10 cellular contexts compared by ENCODE assay signal in the genomic region with DNA sequence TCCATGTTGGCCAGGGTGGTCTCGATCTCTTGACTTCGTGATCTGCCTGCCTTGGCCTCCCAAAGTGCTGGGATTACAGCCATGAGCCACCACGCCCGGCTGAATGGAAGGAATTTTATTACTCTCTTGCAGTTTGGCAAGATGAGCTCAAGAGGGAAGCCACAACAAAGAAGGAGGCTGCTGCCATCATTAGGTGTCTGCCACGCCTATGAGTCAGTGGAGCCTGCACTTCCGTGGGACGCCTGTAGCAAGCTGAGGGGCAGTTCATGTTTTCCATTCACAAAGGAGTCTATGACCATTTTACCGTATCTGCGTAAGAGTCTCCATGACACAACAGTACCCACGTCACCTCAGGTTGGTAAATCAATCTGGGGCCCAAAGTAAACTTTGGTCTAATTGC. TPM values are rescaled to one million over a fixed set of nuclear protein-coding genes. Genes with fewer than 3 reads are reported as not detected.
DNase-seq lines count a peak whose midpoint lies in the region; ATAC-seq and TF ChIP-seq lines count a peak whose summit lies in the region.
"Had no signal": no experiment of that assay in that cellular context is flagged by ENCODE, and none has a peak within 500 bp of the region (broad histone marks: within the 10 kb centered on the region; RNA-seq: fewer than 3 reads in every experiment).

No MANE protein-coding gene starts in this region.

- peak overlapping the region; percentile 93 for H2AFZ ChIP-seq in OCI-LY7 (ENCODE audit: low read length)

- H3K4me3 ChIP-seq in BLaER1 treated with 17β-estradiol and CSF1 and Interleukin-3, amounts not matched to agents 10 nM and 100 nM = no peak overlapping the region
- H3K4me3 ChIP-seq in OCI-LY7 (ENCODE audit: low read depth, low read length, poor library complexity, severe bottlenecking) (no peak overlapping the region), sigmoid colon (no peak overlapping the region)

- H3K27me3 Mint-ChIP-seq in activated T-helper 17 cell treated with anti-CD3 and anti-CD28 coated beads, Interleukin-2, amount 50 U/mL, for 72 hours = no peaks in the 10 kb centered on the region

- peaks cover 38% of the 10 kb centered on the region for H3K4me1 Mint-ChIP-seq in activated T-helper 17 cell treated with anti-CD3 and anti-CD28 coated beads, Interleukin-2, amount 50 U/mL, for 72 hours

- H3K27ac ChIP-seq in BLaER1 treated with 17β-estradiol and CSF1 and Interleukin-3, amounts not matched to agents 10 nM and 100 nM = peak overlapping the region in 10 of 11 experiments; percentile 14 to 52 (median 41); a peak in 17 of 22 replicates
- H3K27ac ChIP-seq in OCI-LY7 (ENCODE audit: low read depth, low read length, poor library complexity, severe bottlenecking) (no peak overlapping the region), sigmoid colon (no peak overlapping the region), caudate nucleus (ENCODE audit: low read depth, low read length) (no peak overlapping the region)

- DNase-seq in OCI-LY7 (ENCODE audit: low spot score) (peak; percentile 63), sigmoid colon (peak; percentile 15), caudate nucleus (lab: John Stamatoyannopoulos, UW) (no peak)
- DNase-seq: GF-D8, NCI-H748 treated with DMSO at 0.1 percent for 48 hours had no signal

- peaks cover 14% of the 10 kb centered on the region for H3K9me3 Mint-ChIP-seq in activated T-helper 17 cell treated with anti-CD3 and anti-CD28 coated beads, Interleukin-2, amount 50 U/mL, for 72 hours

- H3K36me3 Mint-ChIP-seq in activated T-helper 17 cell treated with anti-CD3 and anti-CD28 coated beads, Interleukin-2, amount 50 U/mL, for 72 hours (ENCODE audit: low read depth) = peaks cover 10% of the 10 kb centered on the region

- CTCF ChIA-PET in OCI-LY7 (lab: Charles Lee; ENCODE audit: unreplicated experiment) = no interaction called here

- peak overlapping the region; percentile 77 for H3K4me3 Mint-ChIP-seq in activated T-helper 17 cell treated with anti-CD3 and anti-CD28 coated beads, Interleukin-2, amount 50 U/mL, for 72 hours

- H3K79me2 ChIP-seq in OCI-LY7 (ENCODE audit: insufficient read depth, low read depth, low read length) = no peaks in the 10 kb centered on the region

- peaks cover 22 to 42% (median 29%) of the 10 kb centered on the region in 10 experiments for H3K4me1 ChIP-seq in BLaER1 treated with 17β-estradiol and CSF1 and Interleukin-3, amounts not matched to agents 10 nM and 100 nM
- peaks cover 14% of the 10 kb centered on the region for H3K4me1 ChIP-seq in OCI-LY7 (ENCODE audit: insufficient read depth, low read length, poor library complexity, severe bottlenecking)
- no peaks in the 10 kb centered on the region for H3K4me1 ChIP-seq in sigmoid colon

- no TSS peak for BruUV-seq in OCI-LY7 (replicated peaks; lab: Mats Ljungman, UMichigan)

- TF ChIP-seq EP300 in sigmoid colon (IDR thresholded peaks at IDR 0.05) = no peak

- H3K27me3 ChIP-seq in BLaER1 treated with 17β-estradiol and CSF1 and Interleukin-3, amounts not matched to agents 10 nM and 100 nM = no peaks in the 10 kb centered on the region
- H3K27me3 ChIP-seq in sigmoid colon = no peaks in the 10 kb centered on the region

- peaks cover 0 to 24% (median 9%) of the 10 kb centered on the region in 11 experiments; a peak in 12 of 22 replicates for H3K9me3 ChIP-seq in BLaER1 treated with 17β-estradiol and CSF1 and Interleukin-3, amounts not matched to agents 10 nM and 100 nM (replicated peaks in 1 of 11)
- H3K9me3 ChIP-seq in OCI-LY7 (ENCODE audit: low read length) (peaks cover 3% of the 10 kb centered on the region; the same call in 1 of the 2 replicates), sigmoid colon (no peaks in the 10 kb centered on the region)

- peak overlapping the region; percentile 7 to 65 (median 52); a peak in 21 of 22 replicates for H3K4me2 ChIP-seq in BLaER1 treated with 17β-estradiol and CSF1 and Interleukin-3, amounts not matched to agents 10 nM and 100 nM
- H3K4me2 ChIP-seq in OCI-LY7 (ENCODE audit: low read length) = peak overlapping the region; percentile 26; the same call in 1 of the 2 replicates

- 55 to 68% methylated on average over 10 of the region's 10 CpGs for WGBS in sigmoid colon, 2 donors

- ATAC-seq in activated T-helper 17 cell treated with anti-CD3 and anti-CD28 coated beads, Interleukin-2, amount 50 U/mL, for 72 hours (replicated peaks) = peak; percentile 94
- ATAC-seq in HG03139 (IDR thresholded peaks at IDR 0.05; ENCODE audit: unreplicated experiment) (no peak), HG02885 (IDR thresholded peaks at IDR 0.05; ENCODE audit: poor library complexity, unreplicated experiment) (no peak), SK-N-SH treated with all-trans-retinoic acid at 6 μM for 48 hours (no peak)

- TF ChIP-seq CTCF in OCI-LY7 (conservative IDR thresholded peaks at IDR 0.05; ENCODE audit: low read length) = peak; percentile 23; the same call in 1 of the 2 replicates
- TF ChIP-seq CTCF in sigmoid colon (IDR thresholded peaks at IDR 0.05) = no peak

- no peaks in the 10 kb centered on the region for H3K9me2 ChIP-seq in OCI-LY7 (ENCODE audit: insufficient read depth, low read length)

- TF ChIP-seq POLR2A in sigmoid colon (IDR thresholded peaks at IDR 0.05) = no peak

- intact Hi-C loops in OCI-LY7 (cut with micrococcal nuclease; ENCODE audit: unreplicated experiment) (no loop called here), sigmoid colon (cut with DNase I) (no loop called here)

- no peak overlapping the region for H3K9ac ChIP-seq in BLaER1 treated with 17β-estradiol and CSF1 and Interleukin-3, amounts not matched to agents 10 nM and 100 nM

- H3K27ac Mint-ChIP-seq in activated T-helper 17 cell treated with anti-CD3 and anti-CD28 coated beads, Interleukin-2, amount 50 U/mL, for 72 hours = peak overlapping the region; percentile 95

- POLR2A ChIA-PET in OCI-LY7 (lab: Charles Lee) = interaction anchor here (0.6 to 1.0 kb wide), 2 partner anchors 12 to 226 kb away, joined by 3 read pairs; no protein-coding TSS in a partner anchor

- no peaks in the 10 kb centered on the region for H3K36me3 ChIP-seq in BLaER1 treated with 17β-estradiol and CSF1 and Interleukin-3, amounts not matched to agents 10 nM and 100 nM
- H3K36me3 ChIP-seq in OCI-LY7 (ENCODE audit: insufficient read depth, low read length) (no peaks in the 10 kb centered on the region), sigmoid colon (no peaks in the 10 kb centered on the region)

- no peaks in the 10 kb centered on the region for H4K20me1 ChIP-seq in BLaER1 treated with 17β-estradiol and CSF1 and Interleukin-3, amounts not matched to agents 10 nM and 100 nM
- H4K20me1 ChIP-seq in OCI-LY7 (ENCODE audit: insufficient read depth, low read length) = no peaks in the 10 kb centered on the region

TF ChIP-seq in SK-N-SH treated with all-trans-retinoic acid at 6 μM for 48 hours, 23 proteins besides CTCF, POLR2A, EP300 and RAD21:
- TF ChIP-seq ARNTL (CRISPR knock-in tag; IDR thresholded peaks at IDR 0.05; ENCODE audit: borderline replicate concordance, low read depth) (no peak), ESRRG (CRISPR knock-in tag; IDR thresholded peaks at IDR 0.05) (no peak), RARB (CRISPR knock-in tag; IDR thresholded peaks at IDR 0.05) (no peak), CSDC2 (CRISPR knock-in tag; IDR thresholded peaks at IDR 0.05) (no peak)
- TF ChIP-seq, protein P1, sequence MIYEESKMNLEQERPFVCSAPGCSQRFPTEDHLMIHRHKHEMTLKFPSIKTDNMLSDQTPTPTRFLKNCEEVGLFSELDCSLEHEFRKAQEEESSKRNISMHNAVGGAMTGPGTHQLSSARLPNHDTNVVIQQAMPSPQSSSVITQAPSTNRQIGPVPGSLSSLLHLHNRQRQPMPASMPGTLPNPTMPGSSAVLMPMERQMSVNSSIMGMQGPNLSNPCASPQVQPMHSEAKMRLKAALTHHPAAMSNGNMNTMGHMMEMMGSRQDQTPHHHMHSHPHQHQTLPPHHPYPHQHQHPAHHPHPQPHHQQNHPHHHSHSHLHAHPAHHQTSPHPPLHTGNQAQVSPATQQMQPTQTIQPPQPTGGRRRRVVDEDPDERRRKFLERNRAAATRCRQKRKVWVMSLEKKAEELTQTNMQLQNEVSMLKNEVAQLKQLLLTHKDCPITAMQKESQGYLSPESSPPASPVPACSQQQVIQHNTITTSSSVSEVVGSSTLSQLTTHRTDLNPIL (CRISPR knock-in tag; IDR thresholded peaks at IDR 0.05; ENCODE audit: low read depth) = no peak

RNA-seq across cellular contexts. Expression of gene CHRNA9, which starts 51.2 kb away (rescaled TPM):
- total RNA-seq in OCI-LY7 (2014; rRNA removed; shearing (Covaris generic)) = not detected in 2 replicates
- total RNA-seq in OCI-LY7 (2022) = not detected in 2 replicates
- not detected for total RNA-seq in activated T-helper 17 cell treated with anti-CD3 and anti-CD28 coated beads, Interleukin-2, amount 50 U/mL, for 72 hours
- not detected for total RNA-seq in sigmoid colon
- not detected for polyA plus RNA-seq in sigmoid colon

Comparison
In these comparisons a context has a peak if more than half of its experiments do, and no peak if none do; other contexts are left out.
1. H3K27ac ChIP-seq: peak in BLaER1 treated with 17β-estradiol and CSF1 and Interleukin-3, amounts not matched to agents 10 nM and 100 nM (10 of 11); none in OCI-LY7 (single experiment), sigmoid colon (0 of 4) and caudate nucleus (single experiment).
2. DNase-seq: peak in OCI-LY7 (single experiment) and sigmoid colon (single experiment); none in caudate nucleus (0 of 61).